26 cellular contexts compared by ENCODE assay signal in genomic region chr20:43570496-43570895, GRCh38. TPM values are rescaled to one million over a fixed set of nuclear protein-coding genes. Genes with fewer than 3 reads are reported as not detected.
"Had no signal": no experiment of that assay in that cellular context is flagged by ENCODE, and none has a peak within 500 bp of the region (broad histone marks: within the 10 kb centered on the region; RNA-seq: fewer than 3 reads in every experiment).

No MANE protein-coding gene starts in this region.

- H3K4me1 ChIP-seq: gastrocnemius medialis, pancreas, thyroid gland had no signal

- H3K79me2 ChIP-seq: hepatocyte had no signal

- DNase-seq: central memory CD4-positive, alpha-beta T cell; effector CD8-positive, alpha-beta T cell; endodermal cell; foreskin fibroblast; gastrocnemius medialis; head of caudate nucleus; mesenchymal stem cell; midbrain; natural killer cell; pancreas; stimulated activated CD4-positive, alpha-beta T cell treated with anti-CD3 and anti-CD28 coated beads, Interleukin-1b, Interleukin-23, amount 100 ng/mL, for 48 hours; stimulated activated CD4-positive, alpha-beta T cell treated with anti-CD3 and anti-CD28 coated beads, Interleukin-4, amount 100 ng/mL, for 1 hour; stimulated activated CD8-positive, alpha-beta memory T cell treated with anti-CD3 and anti-CD28 coated beads, Interleukin-4, amount 100 ng/mL, for 48 hours; stimulated activated naive CD4-positive, alpha-beta T cell treated with Interleukin-2 at 50 U/mL for 16 hours; stomach; thyroid gland had no signal

- H2AFZ ChIP-seq: hepatocyte had no signal

- H3K27ac ChIP-seq: epithelial cell of prostate, gastrocnemius medialis, hepatocyte, neutrophil, pancreas, stomach, thyroid gland had no signal

- FAIRE-seq: bronchial epithelial cell, colon, islet of Langerhans, pancreas had no signal

- ATAC-seq: esophagus mucosa, gastrocnemius medialis, natural killer cell, sciatic nerve had no signal

- H3K4me2 ChIP-seq: hepatocyte had no signal

- H3K36me3 ChIP-seq: gastrocnemius medialis, neutrophil, thyroid gland had no signal

- H3K27me3 ChIP-seq: gastrocnemius medialis, hepatocyte, neutrophil, pancreas, stomach, thyroid gland had no signal

- H3K9me3 ChIP-seq: gastrocnemius medialis, neutrophil, pancreas, stomach, thyroid gland had no signal

- H3K4me3 ChIP-seq: gastrocnemius medialis, hepatocyte, pancreas, stomach, thyroid gland had no signal

RNA-seq across cellular contexts. Expression of gene SGK2, which starts 11.7 kb away (rescaled TPM):
- total RNA-seq: glomerular endothelial cell, lung microvascular endothelial cell had no signal
